20 cellular contexts compared by ENCODE assay signal in the genomic region with DNA sequence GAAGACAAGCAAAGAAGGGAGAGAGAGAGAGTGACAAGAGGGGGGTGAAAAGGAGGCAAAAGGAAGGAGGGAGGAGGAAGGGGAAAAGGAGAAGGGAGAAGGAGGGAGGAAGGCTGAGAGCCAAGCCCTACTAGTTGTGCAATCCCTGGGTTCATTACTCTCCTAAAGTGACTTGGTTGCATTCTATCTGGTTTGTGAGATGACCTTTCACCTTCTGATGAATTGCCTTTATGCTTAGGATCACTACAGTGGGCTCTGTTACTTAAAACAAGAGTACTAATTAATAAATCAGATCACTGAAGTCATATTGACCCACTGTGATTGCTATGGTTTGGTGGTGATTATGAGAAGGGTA.
"Had no signal": no experiment of that assay in that cellular context is flagged by ENCODE, and none has a peak within 500 bp of the region (broad histone marks: within the 10 kb centered on the region; RNA-seq: fewer than 3 reads in every experiment).

No MANE protein-coding gene starts in this region.

- H3K27me3 ChIP-seq: body of pancreas, ovary had no signal

- H3K4me3 Mint-ChIP-seq: activated CD4-positive, alpha-beta memory T cell treated with anti-CD3 and anti-CD28 coated beads for 36 hours; activated CD4-positive, alpha-beta T cell treated with anti-CD3 and anti-CD28 coated beads for 36 hours; activated naive CD4-positive, alpha-beta T cell treated with anti-CD3 and anti-CD28 coated beads, Interleukin-2, amount 50 U/mL, for 24 hours; activated T-cell treated with anti-CD3 and anti-CD28 coated beads, Interleukin-2, amount 50 U/mL, for 4 hours; central memory CD8-positive, alpha-beta T cell; immature natural killer cell had no signal

- H3K9me3 ChIP-seq: ovary had no signal

- FAIRE-seq: endothelial cell of umbilical vein, frontal cortex had no signal

- H3K4me1 ChIP-seq: body of pancreas had no signal

- ATAC-seq: activated CD4-positive, alpha-beta T cell treated with anti-CD3 and anti-CD28 coated beads for 36 hours; activated T-cell treated with anti-CD3 and anti-CD28 coated beads, Interleukin-2, amount 50 U/mL, for 4 hours; body of pancreas; left cardiac atrium; sciatic nerve had no signal

- H3K27ac Mint-ChIP-seq: activated CD4-positive, alpha-beta memory T cell treated with anti-CD3 and anti-CD28 coated beads for 36 hours; activated CD4-positive, alpha-beta T cell treated with anti-CD3 and anti-CD28 coated beads for 36 hours; activated naive CD4-positive, alpha-beta T cell treated with anti-CD3 and anti-CD28 coated beads, Interleukin-2, amount 50 U/mL, for 24 hours; immature natural killer cell had no signal

- H3K36me3 Mint-ChIP-seq: activated CD4-positive, alpha-beta memory T cell treated with anti-CD3 and anti-CD28 coated beads for 36 hours; immature natural killer cell had no signal

- DNase-seq: activated CD4-positive, alpha-beta memory T cell treated with anti-CD3 and anti-CD28 coated beads for 36 hours; activated CD4-positive, alpha-beta T cell treated with anti-CD3 and anti-CD28 coated beads for 36 hours; activated effector memory CD4-positive, alpha-beta T cell treated with anti-CD3 and anti-CD28 coated beads, Interleukin-2, amount 50 U/mL, for 16 hours; activated T-cell treated with anti-CD3 and anti-CD28 coated beads, Interleukin-2, amount 50 U/mL, for 4 hours; amniotic stem cell; body of pancreas; cortex of kidney; effector CD4-positive, alpha-beta T cell; head of caudate nucleus; immature natural killer cell; left cardiac atrium; midbrain; ovary; stimulated activated CD4-positive, alpha-beta T cell treated with anti-CD3 and anti-CD28 coated beads, Interleukin-1b, Interleukin-23, amount 100 ng/mL, for 48 hours had no signal

- H3K9me3 Mint-ChIP-seq: activated CD4-positive, alpha-beta memory T cell treated with anti-CD3 and anti-CD28 coated beads for 36 hours; activated naive CD4-positive, alpha-beta T cell treated with anti-CD3 and anti-CD28 coated beads, Interleukin-2, amount 50 U/mL, for 24 hours; activated T-cell treated with anti-CD3 and anti-CD28 coated beads, Interleukin-2, amount 50 U/mL, for 4 hours; central memory CD8-positive, alpha-beta T cell; immature natural killer cell had no signal

- H3K36me3 ChIP-seq: ovary had no signal

- H3K4me3 ChIP-seq: body of pancreas, lung, ovary had no signal

- H3K4me1 Mint-ChIP-seq: activated CD4-positive, alpha-beta T cell treated with anti-CD3 and anti-CD28 coated beads for 36 hours; activated naive CD4-positive, alpha-beta T cell treated with anti-CD3 and anti-CD28 coated beads, Interleukin-2, amount 50 U/mL, for 24 hours; central memory CD8-positive, alpha-beta T cell; immature natural killer cell had no signal

- H3K27ac ChIP-seq: body of pancreas, ovary had no signal
